In genomic region chr1:208221291-208221622, GRCh38 we compare ENCODE assay signal across 1 cellular context.
TF ChIP-seq lines count a peak whose summit lies in the region.

No MANE protein-coding gene starts in this region.

TF ChIP-seq in K562, 482 proteins besides CTCF, POLR2A, EP300 and RAD21 (continued from another document):
- peak; percentile 66 for TF ChIP-seq ZNF512 (tag; IDR thresholded peaks at IDR 0.05)
- peak; percentile 36 for TF ChIP-seq CBFA2T2 (conservative IDR thresholded peaks at IDR 0.05)
- peak; percentile 57 for TF ChIP-seq PRDM10 (IDR thresholded peaks at IDR 0.05; ENCODE audit: partially characterized antibody)
- no peak for TF ChIP-seq ZMIZ1 (IDR thresholded peaks at IDR 0.05; ENCODE audit: low read depth in 2 of 2, low read length in 2 of 2)
- TF ChIP-seq TFAP4 (CRISPR knock-in tag; IDR thresholded peaks at IDR 0.05; ENCODE audit: borderline replicate concordance), result 0 out of 2 replicates have a peak, but pooled peaks have one; percentile 33
- TF ChIP-seq AFF4 (CRISPR knock-in tag; IDR thresholded peaks at IDR 0.05), result 0 out of 2 replicates have a peak, but pooled peaks have one; percentile 68
- no peak for TF ChIP-seq ZBTB9 (CRISPR knock-in tag; IDR thresholded peaks at IDR 0.05)
- no peak for TF ChIP-seq YY1 (IDR thresholded peaks at IDR 0.05; ENCODE audit: borderline replicate concordance in 1 of 3, control insufficient read depth in 1 of 3, extremely low read depth in 1 of 3, insufficient read depth in 3 of 3, insufficient read length in 1 of 3, insufficient replicate concordance in 2 of 3, low read depth in 1 of 3, low read length in 2 of 3)
